In the genomic region with DNA sequence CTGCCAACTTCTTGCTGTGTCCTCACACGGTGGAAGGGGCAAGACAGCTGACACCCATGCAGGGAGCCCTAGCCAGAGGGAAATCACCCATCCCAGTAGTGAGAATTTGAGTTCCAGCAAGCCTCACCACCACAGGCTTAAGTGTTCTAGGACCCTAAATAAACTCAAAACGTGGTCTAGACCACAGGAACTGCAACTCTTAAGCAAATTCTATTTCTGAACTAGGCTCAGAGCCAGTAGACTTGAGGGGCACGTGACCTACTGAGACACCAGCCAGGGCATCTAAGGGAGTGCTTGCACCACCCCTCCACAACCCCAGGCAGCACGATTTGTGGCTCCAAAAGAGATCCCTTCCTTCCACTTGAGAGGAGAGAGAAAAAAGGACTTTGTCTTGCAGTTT, we compare ENCODE assay signal across 24 cellular contexts.
A peak's percentile ranks its signal among the peaks of the same experiment; 100 is the strongest.
DNase-seq lines count a peak whose midpoint lies in the region; ATAC-seq lines count a peak whose summit lies in the region.
"Had no signal": no experiment of that assay in that cellular context is flagged by ENCODE, and none has a peak within 500 bp of the region (broad histone marks: within the 10 kb centered on the region; RNA-seq: fewer than 3 reads in every experiment).

No MANE protein-coding gene starts in this region.

- H3K27me3 Mint-ChIP-seq in activated CD8-positive, alpha-beta T cell treated with anti-CD3 and anti-CD28 coated beads, Interleukin-2, amount 10 ng/mL, durations not matched to agents 7 days and 5 days (ENCODE audit: low read depth), result peaks cover 2% of the 10 kb centered on the region

- H3K36me3 Mint-ChIP-seq in activated CD8-positive, alpha-beta T cell treated with anti-CD3 and anti-CD28 coated beads, Interleukin-2, amount 10 ng/mL, durations not matched to agents 7 days and 5 days (ENCODE audit: low read depth), result no peaks in the 10 kb centered on the region

- CTCF ChIA-PET in activated CD8-positive, alpha-beta T cell treated with anti-CD3 and anti-CD28 coated beads, Interleukin-2, amount 10 ng/mL, durations not matched to agents 7 days and 5 days (lab: Charles Lee), result no interaction called here

- ATAC-seq in GM18498 (IDR thresholded peaks at IDR 0.05; ENCODE audit: unreplicated experiment), result peak; percentile 65
- ATAC-seq in HG02884 (IDR thresholded peaks at IDR 0.05; ENCODE audit: unreplicated experiment), result peak; percentile 50
- no peak for ATAC-seq in GM18519 (IDR thresholded peaks at IDR 0.05; ENCODE audit: low FRiP score, unreplicated experiment)
- ATAC-seq in activated CD8-positive, alpha-beta T cell treated with anti-CD3 and anti-CD28 coated beads, Interleukin-2, amount 10 ng/mL, durations not matched to agents 7 days and 5 days, result no peak
- ATAC-seq: activated naive CD4-positive, alpha-beta T cell treated with anti-CD3 and anti-CD28 coated beads, Interleukin-2, amount 50 U/mL, for 72 hours; gastroesophageal sphincter; natural killer cell treated with Interleukin-12 subunit alpha and Interleukin-12 subunit beta and Interleukin-15 and Interleukin-18, amount 100 ng/mL, for 72 hours; Panc1; stimulated activated memory B cell treated with anti-CD40 and anti-IgM and Interleukin-4, amounts not matched to agents 10 μg/mL and 1 μg/mL and 100 μg/mL, for 72 hours had no signal

- H3K4me3 Mint-ChIP-seq in activated CD8-positive, alpha-beta T cell treated with anti-CD3 and anti-CD28 coated beads, Interleukin-2, amount 10 ng/mL, durations not matched to agents 7 days and 5 days, result no peak overlapping the region
- H3K4me3 Mint-ChIP-seq: endodermal cell; natural killer cell treated with Interleukin-12 subunit alpha and Interleukin-12 subunit beta and Interleukin-15 and Interleukin-18, amount 100 ng/mL, for 72 hours; stimulated activated memory B cell treated with anti-CD40 and anti-IgM and Interleukin-4, amounts not matched to agents 10 μg/mL and 1 μg/mL and 100 μg/mL, for 72 hours; T-helper 2 cell treated with Interferon-gamma antibody and Interleukin-4, amounts not matched to agents 5 μg/mL and 100 μg/mL, for 36 hours had no signal

- DNase-seq in NOMO-1 treated with DMSO at 0.1 percent for 48 hours (lab: John Stamatoyannopoulos, UW; ENCODE audit: unreplicated experiment) (peak; percentile 66), myocyte (ENCODE audit: low read depth) (peak; percentile 22), NCI-H1105 treated with DMSO at 0.1 percent for 48 hours (lab: John Stamatoyannopoulos, UW) (no peak)
- DNase-seq in activated CD8-positive, alpha-beta T cell treated with anti-CD3 and anti-CD28 coated beads, Interleukin-2, amount 10 ng/mL, durations not matched to agents 7 days and 5 days, result no peak
- DNase-seq: activated CD4-positive, alpha-beta T cell treated with anti-CD3 and anti-CD28 coated beads, Interleukin-2, amount 50 U/mL, for 4 hours; activated CD8-positive, alpha-beta memory T cell treated with anti-CD3 and anti-CD28 coated beads, Interleukin-2, amount 50 U/mL, for 4 hours; cortex of kidney; endodermal cell; left ventricle myocardium inferior; NCI-H1092 treated with DMSO at 0.1 percent for 48 hours; NCI-H2029 treated with DMSO at 0.1 percent for 48 hours; NCI-H446; stimulated activated CD4-positive, alpha-beta T cell treated with anti-CD3 and anti-CD28 coated beads, Interleukin-4, amount 100 ng/mL, for 1 hour; WERI-Rb-1 had no signal

- POLR2A ChIA-PET in activated CD8-positive, alpha-beta T cell treated with anti-CD3 and anti-CD28 coated beads, Interleukin-2, amount 10 ng/mL, durations not matched to agents 7 days and 5 days (lab: Charles Lee), result no interaction called here

- H3K4me1 Mint-ChIP-seq in activated CD8-positive, alpha-beta T cell treated with anti-CD3 and anti-CD28 coated beads, Interleukin-2, amount 10 ng/mL, durations not matched to agents 7 days and 5 days (ENCODE audit: low read depth), result no peaks in the 10 kb centered on the region
- H3K4me1 Mint-ChIP-seq: endodermal cell; stimulated activated memory B cell treated with anti-CD40 and anti-IgM and Interleukin-4, amounts not matched to agents 10 μg/mL and 1 μg/mL and 100 μg/mL, for 72 hours had no signal

- peaks cover 6% of the 10 kb centered on the region for H3K9me3 Mint-ChIP-seq in activated CD8-positive, alpha-beta T cell treated with anti-CD3 and anti-CD28 coated beads, Interleukin-2, amount 10 ng/mL, durations not matched to agents 7 days and 5 days (ENCODE audit: insufficient read depth)
- H3K9me3 Mint-ChIP-seq: T-helper 2 cell treated with Interferon-gamma antibody and Interleukin-4, amounts not matched to agents 5 μg/mL and 100 μg/mL, for 36 hours had no signal

- no peak overlapping the region for H3K27ac Mint-ChIP-seq in activated CD8-positive, alpha-beta T cell treated with anti-CD3 and anti-CD28 coated beads, Interleukin-2, amount 10 ng/mL, durations not matched to agents 7 days and 5 days
- H3K27ac Mint-ChIP-seq: activated naive CD4-positive, alpha-beta T cell treated with anti-CD3 and anti-CD28 coated beads, Interleukin-2, amount 50 U/mL, for 72 hours; activated T-helper 2 cell treated with anti-CD3 and anti-CD28 coated beads, Interferon-gamma antibody, Interleukin-2, Interleukin-4, amounts not matched to agents 10 μg/mL and 5 μg/mL and 100 μg/mL, durations not matched to agents 14 hours and 24 hours and 36 hours; endodermal cell; natural killer cell treated with Interleukin-12 subunit alpha and Interleukin-12 subunit beta and Interleukin-15 and Interleukin-18, amount 100 ng/mL, for 72 hours; stimulated activated memory B cell treated with anti-CD40 and anti-IgM and Interleukin-4, amounts not matched to agents 10 μg/mL and 1 μg/mL and 100 μg/mL, for 72 hours; T-helper 2 cell treated with Interferon-gamma antibody and Interleukin-4, amounts not matched to agents 5 μg/mL and 100 μg/mL, for 36 hours had no signal

Comparison
In these comparisons a context has a peak if more than half of its experiments do, and no peak if none do; other contexts are left out.
1. ATAC-seq: peak in GM18498 (single experiment) and HG02884 (single experiment); none in GM18519 (single experiment) and activated CD8-positive, alpha-beta T cell treated with anti-CD3 and anti-CD28 coated beads, Interleukin-2, amount 10 ng/mL, durations not matched to agents 7 days and 5 days (single experiment).
2. DNase-seq: peak in NOMO-1 treated with DMSO at 0.1 percent for 48 hours (single experiment) and myocyte (single experiment); none in NCI-H1105 treated with DMSO at 0.1 percent for 48 hours (single experiment) and activated CD8-positive, alpha-beta T cell treated with anti-CD3 and anti-CD28 coated beads, Interleukin-2, amount 10 ng/mL, durations not matched to agents 7 days and 5 days (single experiment).